Comparison of ENCODE assay signal across 7 cellular contexts in the genomic region with DNA sequence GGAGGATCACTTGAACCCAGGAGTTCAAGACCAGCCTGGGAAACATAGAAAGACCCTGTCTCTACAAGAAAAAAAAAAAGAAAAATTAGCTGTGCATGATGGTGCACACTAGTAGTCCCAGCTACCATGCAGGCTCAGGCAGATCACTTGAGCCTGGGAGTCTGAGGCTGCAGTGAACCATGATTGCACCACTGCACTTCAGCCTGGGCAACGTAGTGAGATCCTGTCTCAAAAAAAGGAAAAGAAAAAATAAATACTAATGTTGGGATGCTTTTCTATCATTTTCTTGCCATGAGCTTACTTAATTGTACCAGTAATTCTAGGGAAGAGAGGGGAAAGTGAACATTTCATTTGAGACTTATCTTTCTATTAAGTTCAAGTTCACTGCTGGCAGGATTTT.
"Had no signal": no experiment of that assay in that cellular context is flagged by ENCODE, and none has a peak within 500 bp of the region (broad histone marks: within the 10 kb centered on the region; RNA-seq: fewer than 3 reads in every experiment).

No MANE protein-coding gene starts in this region.

- DNase-seq: H9, HCEC 1CT had no signal

- H3K27ac Mint-ChIP-seq: IgD-negative memory B cell had no signal

- H3K4me3 Mint-ChIP-seq: GM23338, H9, IgD-negative memory B cell had no signal

- H3K4me3 ChIP-seq: GM23338 had no signal

- FAIRE-seq: H1, H54, HTR-8/SVneo had no signal

- H2AFZ ChIP-seq: GM23338 had no signal

- H3K9me3 Mint-ChIP-seq: GM23338, H9, IgD-negative memory B cell had no signal

- H3K27me3 Mint-ChIP-seq: IgD-negative memory B cell had no signal
